11 cellular contexts compared by ENCODE assay signal in genomic region chr4:70678383-70678999, GRCh38. TPM values are rescaled to one million over a fixed set of nuclear protein-coding genes. Genes with fewer than 3 reads are reported as not detected.
DNase-seq lines count a peak whose midpoint lies in the region; ATAC-seq and TF ChIP-seq lines count a peak whose summit lies in the region.
"Had no signal": no experiment of that assay in that cellular context is flagged by ENCODE, and none has a peak within 500 bp of the region (broad histone marks: within the 10 kb centered on the region; RNA-seq: fewer than 3 reads in every experiment).

No MANE protein-coding gene starts in this region.

- no peaks in the 10 kb centered on the region for H3K36me3 Mint-ChIP-seq in naive B cell

- no peaks in the 10 kb centered on the region for H3K27me3 ChIP-seq in esophagus muscularis mucosa
- H3K27me3 ChIP-seq: MG63 had no signal

- intact Hi-C loops in esophagus muscularis mucosa (cut with DNase I), result no loop called here

- DNase-seq in NCI-H146 (lab: John Stamatoyannopoulos, UW) (peak; percentile 1), NCI-H146 treated with DMSO at 0.1 percent for 48 hours (lab: John Stamatoyannopoulos, UW; ENCODE audit: unreplicated experiment) (no peak), naive B cell (no peak), esophagus muscularis mucosa (ENCODE audit: extremely low spot score) (no peak), NOMO-1 treated with DMSO at 0.1 percent for 48 hours (lab: John Stamatoyannopoulos, UW; ENCODE audit: unreplicated experiment) (no peak), HuH-7 (ENCODE audit: low spot score) (no peak)
- DNase-seq: MG63 had no signal

- no peak for TF ChIP-seq CTCF in esophagus muscularis mucosa (IDR thresholded peaks at IDR 0.05)

- no peak for TF ChIP-seq EP300 in esophagus muscularis mucosa (IDR thresholded peaks at IDR 0.05)

- H3K27me3 Mint-ChIP-seq in naive B cell, result no peaks in the 10 kb centered on the region

- WGBS in esophagus muscularis mucosa, result 90% methylated on average over 1 of the region's 1 CpG

- ATAC-seq in GM21619 (IDR thresholded peaks at IDR 0.05; ENCODE audit: unreplicated experiment) (peak; percentile 73), HG03378 (IDR thresholded peaks at IDR 0.05; ENCODE audit: unreplicated experiment) (peak; percentile 77), naive B cell (ENCODE audit: low read depth in 2 of 2) (peak in 1 of 2 donors; percentile 55)

- H3K27ac ChIP-seq in esophagus muscularis mucosa (replicated peaks in 1 of 4), result no peak overlapping the region
- H3K27ac ChIP-seq: 22Rv1 had no signal

- H3K36me3 ChIP-seq in esophagus muscularis mucosa, result no peaks in the 10 kb centered on the region
- H3K36me3 ChIP-seq: MG63 had no signal

- no peaks in the 10 kb centered on the region for H3K4me1 ChIP-seq in esophagus muscularis mucosa

- no peak overlapping the region for H3K4me3 ChIP-seq in esophagus muscularis mucosa
- H3K4me3 ChIP-seq: MG63 had no signal

- peak overlapping the region in 5 of 6 donors; percentile 1 to 68 (median 34) for H3K27ac Mint-ChIP-seq in naive B cell
- H3K27ac Mint-ChIP-seq: activated T-helper 1 cell treated with anti-CD3 and anti-CD28 coated beads, Interleukin-12 subunit alpha, Interleukin-12 subunit beta, Interleukin-2, Interleukin-4 antibody, amounts not matched to agents 30 ng/mL and 10 ng/mL and 1 ng/mL, durations not matched to agents 14 hours and 24 hours and 36 hours had no signal

- H3K4me3 Mint-ChIP-seq in naive B cell, result peak overlapping the region in 7 of 8 donors; percentile 17 to 77 (median 29)
- H3K4me3 Mint-ChIP-seq: activated T-helper 1 cell treated with anti-CD3 and anti-CD28 coated beads, Interleukin-12 subunit alpha, Interleukin-12 subunit beta, Interleukin-2, Interleukin-4 antibody, amounts not matched to agents 30 ng/mL and 10 ng/mL and 1 ng/mL, durations not matched to agents 14 hours and 24 hours and 36 hours had no signal

- TF ChIP-seq POLR2A in esophagus muscularis mucosa (IDR thresholded peaks at IDR 0.05; ENCODE audit: low read depth), result no peak

- H3K4me1 Mint-ChIP-seq in naive B cell, result peaks cover 44 to 73% (median 53%) of the 10 kb centered on the region in 3 donors

- H3K9me3 ChIP-seq in esophagus muscularis mucosa, result no peaks in the 10 kb centered on the region
- H3K9me3 ChIP-seq: MG63 had no signal

- H3K9me3 Mint-ChIP-seq in naive B cell, result no peaks in the 10 kb centered on the region
- H3K9me3 Mint-ChIP-seq: activated T-helper 1 cell treated with anti-CD3 and anti-CD28 coated beads, Interleukin-12 subunit alpha, Interleukin-12 subunit beta, Interleukin-2, Interleukin-4 antibody, amounts not matched to agents 30 ng/mL and 10 ng/mL and 1 ng/mL, durations not matched to agents 14 hours and 24 hours and 36 hours had no signal

RNA-seq across cellular contexts. Expression of gene UTP3, which starts 9.8 kb away (rescaled TPM):
- 10 to 100 TPM in 4 of 6 donors, 1 to 10 TPM in 2; 2.3 to 18.2 (median 13.6) TPM for polyA plus RNA-seq in naive B cell (ENCODE audit: low read depth in 6 of 6)
- total RNA-seq in esophagus muscularis mucosa, result 10 to 100 TPM; 19.9 to 31.3 (median 21.8) TPM

RNA-seq across cellular contexts. Expression of gene JCHAIN, which starts 12.2 kb away (rescaled TPM):
- polyA plus RNA-seq in naive B cell (ENCODE audit: low read depth in 6 of 6), result 100 to 1,000 TPM; 198 to 689 (median 314) TPM
- total RNA-seq in esophagus muscularis mucosa, result 10 to 100 TPM in 1 of 4 donors, 1 to 10 TPM in 3; 2.1 to 18.6 (median 3.9) TPM
- total RNA-seq: activated T-helper 1 cell treated with anti-CD3 and anti-CD28 coated beads, Interleukin-12 subunit alpha, Interleukin-12 subunit beta, Interleukin-2, Interleukin-4 antibody, amounts not matched to agents 30 ng/mL and 10 ng/mL and 1 ng/mL, durations not matched to agents 14 hours and 24 hours and 36 hours had no signal

RNA-seq across cellular contexts. Expression of gene RUFY3, which starts 43.3 kb away (rescaled TPM):
- polyA plus RNA-seq in naive B cell (ENCODE audit: low read depth in 6 of 6), result 10 to 100 TPM; 13.8 to 20.8 (median 14.4) TPM
- 10 to 100 TPM; 30.5 to 51.9 (median 33.2) TPM for total RNA-seq in esophagus muscularis mucosa

RNA-seq across cellular contexts. Expression of gene ENAM, which starts 49.9 kb away (rescaled TPM):
- under 1 TPM in 2 of 6 donors, not detected in 4; 0.13 to 0.15 TPM for polyA plus RNA-seq in naive B cell (ENCODE audit: low read depth in 6 of 6)
- total RNA-seq in esophagus muscularis mucosa, result not detected
- total RNA-seq: activated T-helper 1 cell treated with anti-CD3 and anti-CD28 coated beads, Interleukin-12 subunit alpha, Interleukin-12 subunit beta, Interleukin-2, Interleukin-4 antibody, amounts not matched to agents 30 ng/mL and 10 ng/mL and 1 ng/mL, durations not matched to agents 14 hours and 24 hours and 36 hours had no signal
